In the genomic region with DNA sequence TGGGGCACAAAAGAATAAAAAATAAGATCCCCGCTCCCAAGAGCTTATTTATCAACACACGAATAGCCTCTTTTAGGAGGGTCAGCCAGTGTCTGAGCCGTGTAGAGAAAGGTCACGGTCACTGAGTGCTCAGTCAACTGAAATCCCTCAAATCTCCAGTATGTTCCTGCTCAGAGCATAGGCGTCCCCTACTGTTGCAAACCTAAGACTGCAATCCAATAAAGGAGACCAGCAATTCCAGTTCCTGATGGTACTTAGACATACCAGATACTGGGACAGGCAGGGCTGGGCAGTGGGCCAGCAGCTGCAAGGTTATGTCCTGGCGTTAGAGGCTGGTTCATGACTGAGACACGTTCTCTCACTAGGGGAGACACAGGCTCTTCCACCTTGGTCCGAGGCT, we compare ENCODE assay signal across 9 cellular contexts.
A peak's percentile ranks its signal among the peaks of the same experiment; 100 is the strongest.
DNase-seq lines count a peak whose midpoint lies in the region; ATAC-seq and TF ChIP-seq lines count a peak whose summit lies in the region.
"Had no signal": no experiment of that assay in that cellular context is flagged by ENCODE, and none has a peak within 500 bp of the region (broad histone marks: within the 10 kb centered on the region; RNA-seq: fewer than 3 reads in every experiment).

No MANE protein-coding gene starts in this region.

- intact Hi-C loops in body of pancreas (cut with DNase I), result no loop called here
- intact Hi-C loops in uterus (cut with DNase I; ENCODE audit: low total_unique reads), result no loop called here

- H3K9me3 Mint-ChIP-seq in stimulated activated naive CD8-positive, alpha-beta T cell treated with anti-CD3 and anti-CD28 coated beads, Interleukin-15, amount 100 ng/mL, for 72 hours, result peaks cover 0 to 5% of the 10 kb centered on the region in 2 donors

- no peak overlapping the region for H3K27ac Mint-ChIP-seq in stimulated activated naive CD8-positive, alpha-beta T cell treated with anti-CD3 and anti-CD28 coated beads, Interleukin-15, amount 100 ng/mL, for 72 hours

- no peaks in the 10 kb centered on the region for H3K9me3 ChIP-seq in body of pancreas
- H3K9me3 ChIP-seq in uterus, result no peaks in the 10 kb centered on the region

- TF ChIP-seq CTCF in body of pancreas (IDR thresholded peaks at IDR 0.05), result peak in 3 of 7 experiments; percentile 5 to 30 (median 8)
- TF ChIP-seq CTCF in uterus (IDR thresholded peaks at IDR 0.05), result no peak

- no peaks in the 10 kb centered on the region for H3K4me1 Mint-ChIP-seq in stimulated activated naive CD8-positive, alpha-beta T cell treated with anti-CD3 and anti-CD28 coated beads, Interleukin-15, amount 100 ng/mL, for 72 hours

- 41 to 59% methylated on average over 8 of the region's 8 CpGs for WGBS in body of pancreas, 2 donors

- DNase-seq in stimulated activated naive CD8-positive, alpha-beta T cell treated with anti-CD3 and anti-CD28 coated beads, Interleukin-15, Interleukin-2, amounts not matched to agents 100 U/mL and 50 U/mL, for 24 hours, result no peak
- DNase-seq in stimulated activated naive CD8-positive, alpha-beta T cell treated with anti-CD3 and anti-CD28 coated beads, Interleukin-15, amount 100 ng/mL, for 72 hours, result no peak
- DNase-seq in body of pancreas (peak; percentile 12 to 49 (median 40)), iPS-NIHi7 (ENCODE audit: extremely low spot score) (peak; percentile 49), EL (no peak), uterus (no peak)
- DNase-seq in activated CD8-positive, alpha-beta memory T cell treated with anti-CD3 and anti-CD28 coated beads, Interleukin-2, amount 50 U/mL, for 48 hours, result no peak
- no peak for DNase-seq in activated CD4-positive, CD25-positive, alpha-beta regulatory T cell treated with anti-CD3 and anti-CD28 coated beads, Interleukin-2, amount 50 U/mL, for 72 hours
- DNase-seq: effector CD8-positive, alpha-beta T cell had no signal

- H3K36me3 ChIP-seq in body of pancreas (replicated peaks in 1 of 2; ENCODE audit: insufficient read depth in 1 of 2, low read depth in 2 of 2), result no peaks in the 10 kb centered on the region
- H3K36me3 ChIP-seq in uterus, result no peaks in the 10 kb centered on the region

- H3K4me3 ChIP-seq in body of pancreas, result no peak overlapping the region
- H3K4me3 ChIP-seq in uterus, result no peak overlapping the region

- H3K4me1 ChIP-seq in body of pancreas (peaks cover 6% of the 10 kb centered on the region), uterus (no peaks in the 10 kb centered on the region)

- H3K27me3 Mint-ChIP-seq in stimulated activated naive CD8-positive, alpha-beta T cell treated with anti-CD3 and anti-CD28 coated beads, Interleukin-15, amount 100 ng/mL, for 72 hours, result peaks cover 8% of the 10 kb centered on the region

- ATAC-seq in stimulated activated naive CD8-positive, alpha-beta T cell treated with anti-CD3 and anti-CD28 coated beads, Interleukin-15, Interleukin-2, amounts not matched to agents 100 U/mL and 50 U/mL, for 24 hours, result peak; percentile 9
- no peak for ATAC-seq in stimulated activated naive CD8-positive, alpha-beta T cell treated with anti-CD3 and anti-CD28 coated beads, Interleukin-15, amount 100 ng/mL, for 72 hours
- ATAC-seq in body of pancreas, result peak; percentile 55

- H3K4me3 Mint-ChIP-seq in stimulated activated naive CD8-positive, alpha-beta T cell treated with anti-CD3 and anti-CD28 coated beads, Interleukin-15, amount 100 ng/mL, for 72 hours, result no peak overlapping the region

- no peak overlapping the region for H3K27ac ChIP-seq in body of pancreas
- no peak overlapping the region for H3K27ac ChIP-seq in uterus

- TF ChIP-seq POLR2A in body of pancreas (IDR thresholded peaks at IDR 0.05) (no peak), uterus (IDR thresholded peaks at IDR 0.05) (no peak)

- H3K27me3 ChIP-seq in body of pancreas (no peaks in the 10 kb centered on the region), uterus (no peaks in the 10 kb centered on the region)

Comparison
In these comparisons a context has a peak if more than half of its experiments do, and no peak if none do; other contexts are left out.
1. DNase-seq: peak in body of pancreas (4 of 4) and iPS-NIHi7 (single experiment); none in stimulated activated naive CD8-positive, alpha-beta T cell treated with anti-CD3 and anti-CD28 coated beads, Interleukin-15, Interleukin-2, amounts not matched to agents 100 U/mL and 50 U/mL, for 24 hours (single experiment), stimulated activated naive CD8-positive, alpha-beta T cell treated with anti-CD3 and anti-CD28 coated beads, Interleukin-15, amount 100 ng/mL, for 72 hours (0 of 2), activated CD8-positive, alpha-beta memory T cell treated with anti-CD3 and anti-CD28 coated beads, Interleukin-2, amount 50 U/mL, for 48 hours (single experiment), activated CD4-positive, CD25-positive, alpha-beta regulatory T cell treated with anti-CD3 and anti-CD28 coated beads, Interleukin-2, amount 50 U/mL, for 72 hours (single experiment), EL (single experiment) and uterus (0 of 2).